ENCODE assay signal across 34 cellular contexts in genomic region chr2:136522724-136523123, GRCh38.
"Had no signal": no experiment of that assay in that cellular context is flagged by ENCODE, and none has a peak within 500 bp of the region (broad histone marks: within the 10 kb centered on the region; RNA-seq: fewer than 3 reads in every experiment).

No MANE protein-coding gene starts in this region.

- H3K27me3 ChIP-seq: MG63 had no signal

- H3K4me3 ChIP-seq: MG63 had no signal

- H3K9ac ChIP-seq: KMS-11 had no signal

- H3K9me3 ChIP-seq: MG63 had no signal

- DNase-seq: Karpas-422, Kasumi-1, MG63, MM.1S, MV-4-11, NCI-H1048, NCI-H1092, NCI-H1092 treated with DMSO at 0.1 percent for 48 hours, NCI-H1105, NCI-H1105 treated with DMSO at 0.1 percent for 48 hours, NCI-H1417, NCI-H1417 treated with DMSO at 0.1 percent for 48 hours, NCI-H1436, NCI-H1436 treated with DMSO at 0.1 percent for 48 hours, NCI-H146, NCI-H1694, NCI-H1694 treated with DMSO at 0.1 percent for 48 hours, NCI-H187, NCI-H187 treated with DMSO at 0.1 percent for 48 hours, NCI-H1930, NCI-H2029, NCI-H2029 treated with DMSO at 0.1 percent for 48 hours, NCI-H2081, NCI-H2081 treated with DMSO at 0.1 percent for 48 hours, NCI-H2107, NCI-H2171, NCI-H2171 treated with DMSO at 0.1 percent for 48 hours, NCI-H2227 treated with DMSO at 0.1 percent for 48 hours, NCI-H226, NCI-H345, NCI-H446, NCI-H446 treated with DMSO at 0.1 percent for 48 hours, NCI-H510A had no signal

- H3K4me2 ChIP-seq: KMS-11 had no signal

- H3K36me3 ChIP-seq: MG63 had no signal

- H3K27ac ChIP-seq: KMS-11 had no signal
